1 cellular context compared by ENCODE assay signal in the genomic region with DNA sequence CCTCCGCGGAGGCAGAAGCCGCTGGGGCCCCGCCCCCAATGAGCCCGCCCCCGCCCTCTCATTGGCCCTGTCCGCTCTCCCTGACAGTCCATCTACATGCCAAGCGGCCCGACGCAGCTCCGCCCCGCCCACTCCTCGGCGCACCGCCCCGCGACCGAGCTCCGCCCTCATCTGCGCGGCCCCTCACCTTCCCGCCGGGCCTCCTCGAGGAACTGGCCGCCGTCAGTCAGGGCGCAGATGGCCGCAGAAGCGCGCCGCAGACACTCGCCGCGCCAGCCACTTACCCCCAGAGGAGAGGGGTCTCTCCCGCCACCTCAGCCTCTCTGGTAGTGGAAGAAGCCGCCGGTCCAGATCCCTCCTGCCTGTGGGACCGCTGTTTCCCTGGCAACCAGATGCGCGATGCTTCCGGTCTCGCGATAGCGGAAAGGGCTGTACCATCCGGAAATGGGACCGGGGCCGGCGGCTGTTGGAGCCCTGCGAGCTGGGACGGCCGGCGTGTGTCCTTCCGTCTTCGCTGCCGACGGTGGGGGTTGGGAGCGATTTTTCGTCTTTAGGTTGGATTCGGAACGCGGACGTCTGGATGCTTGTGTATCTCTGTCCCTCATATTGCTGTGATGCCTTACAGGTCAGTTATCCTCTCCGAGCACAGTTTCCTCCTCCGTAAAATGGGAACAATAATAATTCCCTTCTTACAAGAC.
A peak's percentile ranks its signal among the peaks of the same experiment; 100 is the strongest.
TF ChIP-seq lines count a peak whose summit lies in the region.

A gene (minus strand): TSS at position 401 of the 698 bp plus-strand sequence. CDS start 6,317 bp downstream, outside the sequence.

TF ChIP-seq in K562, 482 proteins besides CTCF, POLR2A, EP300 and RAD21 (continued from another document and continues in another):
- TF ChIP-seq, protein P1, sequence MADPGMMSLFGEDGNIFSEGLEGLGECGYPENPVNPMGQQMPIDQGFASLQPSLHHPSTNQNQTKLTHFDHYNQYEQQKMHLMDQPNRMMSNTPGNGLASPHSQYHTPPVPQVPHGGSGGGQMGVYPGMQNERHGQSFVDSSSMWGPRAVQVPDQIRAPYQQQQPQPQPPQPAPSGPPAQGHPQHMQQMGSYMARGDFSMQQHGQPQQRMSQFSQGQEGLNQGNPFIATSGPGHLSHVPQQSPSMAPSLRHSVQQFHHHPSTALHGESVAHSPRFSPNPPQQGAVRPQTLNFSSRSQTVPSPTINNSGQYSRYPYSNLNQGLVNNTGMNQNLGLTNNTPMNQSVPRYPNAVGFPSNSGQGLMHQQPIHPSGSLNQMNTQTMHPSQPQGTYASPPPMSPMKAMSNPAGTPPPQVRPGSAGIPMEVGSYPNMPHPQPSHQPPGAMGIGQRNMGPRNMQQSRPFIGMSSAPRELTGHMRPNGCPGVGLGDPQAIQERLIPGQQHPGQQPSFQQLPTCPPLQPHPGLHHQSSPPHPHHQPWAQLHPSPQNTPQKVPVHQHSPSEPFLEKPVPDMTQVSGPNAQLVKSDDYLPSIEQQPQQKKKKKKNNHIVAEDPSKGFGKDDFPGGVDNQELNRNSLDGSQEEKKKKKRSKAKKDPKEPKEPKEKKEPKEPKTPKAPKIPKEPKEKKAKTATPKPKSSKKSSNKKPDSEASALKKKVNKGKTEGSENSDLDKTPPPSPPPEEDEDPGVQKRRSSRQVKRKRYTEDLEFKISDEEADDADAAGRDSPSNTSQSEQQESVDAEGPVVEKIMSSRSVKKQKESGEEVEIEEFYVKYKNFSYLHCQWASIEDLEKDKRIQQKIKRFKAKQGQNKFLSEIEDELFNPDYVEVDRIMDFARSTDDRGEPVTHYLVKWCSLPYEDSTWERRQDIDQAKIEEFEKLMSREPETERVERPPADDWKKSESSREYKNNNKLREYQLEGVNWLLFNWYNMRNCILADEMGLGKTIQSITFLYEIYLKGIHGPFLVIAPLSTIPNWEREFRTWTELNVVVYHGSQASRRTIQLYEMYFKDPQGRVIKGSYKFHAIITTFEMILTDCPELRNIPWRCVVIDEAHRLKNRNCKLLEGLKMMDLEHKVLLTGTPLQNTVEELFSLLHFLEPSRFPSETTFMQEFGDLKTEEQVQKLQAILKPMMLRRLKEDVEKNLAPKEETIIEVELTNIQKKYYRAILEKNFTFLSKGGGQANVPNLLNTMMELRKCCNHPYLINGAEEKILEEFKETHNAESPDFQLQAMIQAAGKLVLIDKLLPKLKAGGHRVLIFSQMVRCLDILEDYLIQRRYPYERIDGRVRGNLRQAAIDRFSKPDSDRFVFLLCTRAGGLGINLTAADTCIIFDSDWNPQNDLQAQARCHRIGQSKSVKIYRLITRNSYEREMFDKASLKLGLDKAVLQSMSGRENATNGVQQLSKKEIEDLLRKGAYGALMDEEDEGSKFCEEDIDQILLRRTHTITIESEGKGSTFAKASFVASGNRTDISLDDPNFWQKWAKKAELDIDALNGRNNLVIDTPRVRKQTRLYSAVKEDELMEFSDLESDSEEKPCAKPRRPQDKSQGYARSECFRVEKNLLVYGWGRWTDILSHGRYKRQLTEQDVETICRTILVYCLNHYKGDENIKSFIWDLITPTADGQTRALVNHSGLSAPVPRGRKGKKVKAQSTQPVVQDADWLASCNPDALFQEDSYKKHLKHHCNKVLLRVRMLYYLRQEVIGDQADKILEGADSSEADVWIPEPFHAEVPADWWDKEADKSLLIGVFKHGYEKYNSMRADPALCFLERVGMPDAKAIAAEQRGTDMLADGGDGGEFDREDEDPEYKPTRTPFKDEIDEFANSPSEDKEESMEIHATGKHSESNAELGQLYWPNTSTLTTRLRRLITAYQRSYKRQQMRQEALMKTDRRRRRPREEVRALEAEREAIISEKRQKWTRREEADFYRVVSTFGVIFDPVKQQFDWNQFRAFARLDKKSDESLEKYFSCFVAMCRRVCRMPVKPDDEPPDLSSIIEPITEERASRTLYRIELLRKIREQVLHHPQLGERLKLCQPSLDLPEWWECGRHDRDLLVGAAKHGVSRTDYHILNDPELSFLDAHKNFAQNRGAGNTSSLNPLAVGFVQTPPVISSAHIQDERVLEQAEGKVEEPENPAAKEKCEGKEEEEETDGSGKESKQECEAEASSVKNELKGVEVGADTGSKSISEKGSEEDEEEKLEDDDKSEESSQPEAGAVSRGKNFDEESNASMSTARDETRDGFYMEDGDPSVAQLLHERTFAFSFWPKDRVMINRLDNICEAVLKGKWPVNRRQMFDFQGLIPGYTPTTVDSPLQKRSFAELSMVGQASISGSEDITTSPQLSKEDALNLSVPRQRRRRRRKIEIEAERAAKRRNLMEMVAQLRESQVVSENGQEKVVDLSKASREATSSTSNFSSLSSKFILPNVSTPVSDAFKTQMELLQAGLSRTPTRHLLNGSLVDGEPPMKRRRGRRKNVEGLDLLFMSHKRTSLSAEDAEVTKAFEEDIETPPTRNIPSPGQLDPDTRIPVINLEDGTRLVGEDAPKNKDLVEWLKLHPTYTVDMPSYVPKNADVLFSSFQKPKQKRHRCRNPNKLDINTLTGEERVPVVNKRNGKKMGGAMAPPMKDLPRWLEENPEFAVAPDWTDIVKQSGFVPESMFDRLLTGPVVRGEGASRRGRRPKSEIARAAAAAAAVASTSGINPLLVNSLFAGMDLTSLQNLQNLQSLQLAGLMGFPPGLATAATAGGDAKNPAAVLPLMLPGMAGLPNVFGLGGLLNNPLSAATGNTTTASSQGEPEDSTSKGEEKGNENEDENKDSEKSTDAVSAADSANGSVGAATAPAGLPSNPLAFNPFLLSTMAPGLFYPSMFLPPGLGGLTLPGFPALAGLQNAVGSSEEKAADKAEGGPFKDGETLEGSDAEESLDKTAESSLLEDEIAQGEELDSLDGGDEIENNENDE (IDR thresholded peaks at IDR 0.05; ENCODE audit: low read depth, low read length), result no peak
- no peak for TF ChIP-seq HLTF (IDR thresholded peaks at IDR 0.05)
- no peak for TF ChIP-seq SNRNP70 (optimal IDR thresholded peaks at IDR 0.05; ENCODE audit: low read depth, low read length)
- TF ChIP-seq NCOA6 (IDR thresholded peaks at IDR 0.05), result no peak
- no peak for TF ChIP-seq RBM39 (optimal IDR thresholded peaks at IDR 0.05; ENCODE audit: low read depth, low read length)
- TF ChIP-seq, protein P2, sequence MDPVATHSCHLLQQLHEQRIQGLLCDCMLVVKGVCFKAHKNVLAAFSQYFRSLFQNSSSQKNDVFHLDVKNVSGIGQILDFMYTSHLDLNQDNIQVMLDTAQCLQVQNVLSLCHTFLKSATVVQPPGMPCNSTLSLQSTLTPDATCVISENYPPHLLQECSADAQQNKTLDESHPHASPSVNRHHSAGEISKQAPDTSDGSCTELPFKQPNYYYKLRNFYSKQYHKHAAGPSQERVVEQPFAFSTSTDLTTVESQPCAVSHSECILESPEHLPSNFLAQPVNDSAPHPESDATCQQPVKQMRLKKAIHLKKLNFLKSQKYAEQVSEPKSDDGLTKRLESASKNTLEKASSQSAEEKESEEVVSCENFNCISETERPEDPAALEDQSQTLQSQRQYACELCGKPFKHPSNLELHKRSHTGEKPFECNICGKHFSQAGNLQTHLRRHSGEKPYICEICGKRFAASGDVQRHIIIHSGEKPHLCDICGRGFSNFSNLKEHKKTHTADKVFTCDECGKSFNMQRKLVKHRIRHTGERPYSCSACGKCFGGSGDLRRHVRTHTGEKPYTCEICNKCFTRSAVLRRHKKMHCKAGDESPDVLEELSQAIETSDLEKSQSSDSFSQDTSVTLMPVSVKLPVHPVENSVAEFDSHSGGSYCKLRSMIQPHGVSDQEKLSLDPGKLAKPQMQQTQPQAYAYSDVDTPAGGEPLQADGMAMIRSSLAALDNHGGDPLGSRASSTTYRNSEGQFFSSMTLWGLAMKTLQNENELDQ (CRISPR knock-in tag; IDR thresholded peaks at IDR 0.05; ENCODE audit: borderline replicate concordance), result no peak
- TF ChIP-seq NFYB (IDR thresholded peaks at IDR 0.05; ENCODE audit: extremely low read depth, insufficient read length), result peak; percentile 21
- TF ChIP-seq NFXL1 (CRISPR knock-in tag; IDR thresholded peaks at IDR 0.05), result no peak
- no peak for TF ChIP-seq RUNX1 (IDR thresholded peaks at IDR 0.05; ENCODE audit: low read depth)
- no peak for TF ChIP-seq BDP1 (IDR thresholded peaks at IDR 0.05; ENCODE audit: insufficient read depth, insufficient read length)
- peak; percentile 90 for TF ChIP-seq SAP30 (IDR thresholded peaks at IDR 0.05; ENCODE audit: borderline replicate concordance, insufficient read depth, low read depth, low read length, poor library complexity, severe bottlenecking)
- TF ChIP-seq, protein P3, sequence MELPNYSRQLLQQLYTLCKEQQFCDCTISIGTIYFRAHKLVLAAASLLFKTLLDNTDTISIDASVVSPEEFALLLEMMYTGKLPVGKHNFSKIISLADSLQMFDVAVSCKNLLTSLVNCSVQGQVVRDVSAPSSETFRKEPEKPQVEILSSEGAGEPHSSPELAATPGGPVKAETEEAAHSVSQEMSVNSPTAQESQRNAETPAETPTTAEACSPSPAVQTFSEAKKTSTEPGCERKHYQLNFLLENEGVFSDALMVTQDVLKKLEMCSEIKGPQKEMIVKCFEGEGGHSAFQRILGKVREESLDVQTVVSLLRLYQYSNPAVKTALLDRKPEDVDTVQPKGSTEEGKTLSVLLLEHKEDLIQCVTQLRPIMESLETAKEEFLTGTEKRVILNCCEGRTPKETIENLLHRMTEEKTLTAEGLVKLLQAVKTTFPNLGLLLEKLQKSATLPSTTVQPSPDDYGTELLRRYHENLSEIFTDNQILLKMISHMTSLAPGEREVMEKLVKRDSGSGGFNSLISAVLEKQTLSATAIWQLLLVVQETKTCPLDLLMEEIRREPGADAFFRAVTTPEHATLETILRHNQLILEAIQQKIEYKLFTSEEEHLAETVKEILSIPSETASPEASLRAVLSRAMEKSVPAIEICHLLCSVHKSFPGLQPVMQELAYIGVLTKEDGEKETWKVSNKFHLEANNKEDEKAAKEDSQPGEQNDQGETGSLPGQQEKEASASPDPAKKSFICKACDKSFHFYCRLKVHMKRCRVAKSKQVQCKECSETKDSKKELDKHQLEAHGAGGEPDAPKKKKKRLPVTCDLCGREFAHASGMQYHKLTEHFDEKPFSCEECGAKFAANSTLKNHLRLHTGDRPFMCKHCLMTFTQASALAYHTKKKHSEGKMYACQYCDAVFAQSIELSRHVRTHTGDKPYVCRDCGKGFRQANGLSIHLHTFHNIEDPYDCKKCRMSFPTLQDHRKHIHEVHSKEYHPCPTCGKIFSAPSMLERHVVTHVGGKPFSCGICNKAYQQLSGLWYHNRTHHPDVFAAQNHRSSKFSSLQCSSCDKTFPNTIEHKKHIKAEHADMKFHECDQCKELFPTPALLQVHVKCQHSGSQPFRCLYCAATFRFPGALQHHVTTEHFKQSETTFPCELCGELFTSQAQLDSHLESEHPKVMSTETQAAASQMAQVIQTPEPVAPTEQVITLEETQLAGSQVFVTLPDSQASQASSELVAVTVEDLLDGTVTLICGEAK (IDR thresholded peaks at IDR 0.05), result peak; percentile 86
- TF ChIP-seq, protein P3 (CRISPR knock-in tag; IDR thresholded peaks at IDR 0.05), result no peak
- TF ChIP-seq, protein P4, sequence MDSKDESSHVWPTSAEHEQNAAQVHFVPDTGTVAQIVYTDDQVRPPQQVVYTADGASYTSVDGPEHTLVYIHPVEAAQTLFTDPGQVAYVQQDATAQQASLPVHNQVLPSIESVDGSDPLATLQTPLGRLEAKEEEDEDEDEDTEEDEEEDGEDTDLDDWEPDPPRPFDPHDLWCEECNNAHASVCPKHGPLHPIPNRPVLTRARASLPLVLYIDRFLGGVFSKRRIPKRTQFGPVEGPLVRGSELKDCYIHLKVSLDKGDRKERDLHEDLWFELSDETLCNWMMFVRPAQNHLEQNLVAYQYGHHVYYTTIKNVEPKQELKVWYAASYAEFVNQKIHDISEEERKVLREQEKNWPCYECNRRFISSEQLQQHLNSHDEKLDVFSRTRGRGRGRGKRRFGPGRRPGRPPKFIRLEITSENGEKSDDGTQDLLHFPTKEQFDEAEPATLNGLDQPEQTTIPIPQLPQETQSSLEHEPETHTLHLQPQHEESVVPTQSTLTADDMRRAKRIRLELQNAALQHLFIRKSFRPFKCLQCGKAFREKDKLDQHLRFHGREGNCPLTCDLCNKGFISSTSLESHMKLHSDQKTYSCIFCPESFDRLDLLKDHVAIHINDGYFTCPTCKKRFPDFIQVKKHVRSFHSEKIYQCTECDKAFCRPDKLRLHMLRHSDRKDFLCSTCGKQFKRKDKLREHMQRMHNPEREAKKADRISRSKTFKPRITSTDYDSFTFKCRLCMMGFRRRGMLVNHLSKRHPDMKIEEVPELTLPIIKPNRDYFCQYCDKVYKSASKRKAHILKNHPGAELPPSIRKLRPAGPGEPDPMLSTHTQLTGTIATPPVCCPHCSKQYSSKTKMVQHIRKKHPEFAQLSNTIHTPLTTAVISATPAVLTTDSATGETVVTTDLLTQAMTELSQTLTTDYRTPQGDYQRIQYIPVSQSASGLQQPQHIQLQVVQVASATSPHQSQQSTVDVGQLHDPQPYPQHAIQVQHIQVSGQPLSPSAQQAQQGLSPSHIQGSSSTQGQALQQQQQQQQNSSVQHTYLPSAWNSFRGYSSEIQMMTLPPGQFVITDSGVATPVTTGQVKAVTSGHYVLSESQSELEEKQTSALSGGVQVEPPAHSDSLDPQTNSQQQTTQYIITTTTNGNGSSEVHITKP (IDR thresholded peaks at IDR 0.05; ENCODE audit: partially characterized antibody), result peak; percentile 99
- TF ChIP-seq HNRNPK (IDR thresholded peaks at IDR 0.05; ENCODE audit: low read depth, low read length, poor library complexity, severe bottlenecking), result no peak
- TF ChIP-seq CBX1 (IDR thresholded peaks at IDR 0.05; ENCODE audit: low read depth), result peak; percentile 50; the same call in 1 of the 2 replicates
- TF ChIP-seq PYGO2 (tag; IDR thresholded peaks at IDR 0.05), result no peak
- no peak for TF ChIP-seq ZNF143 (CRISPR knock-in tag; IDR thresholded peaks at IDR 0.05)
- TF ChIP-seq ARHGAP35 (IDR thresholded peaks at IDR 0.05; ENCODE audit: partially characterized antibody), result peak; percentile 94
- TF ChIP-seq RBBP5 (IDR thresholded peaks at IDR 0.05; ENCODE audit: borderline replicate concordance, insufficient read depth, low read length, poor library complexity, severe bottlenecking), result peak; percentile 85
- TF ChIP-seq SIN3B (IDR thresholded peaks at IDR 0.05; ENCODE audit: low read depth), result peak; percentile 55; the same call in 1 of the 2 replicates
- peak; percentile 51; the same call in 1 of the 2 replicates for TF ChIP-seq PML (IDR thresholded peaks at IDR 0.05; ENCODE audit: low read length)
- TF ChIP-seq RAD51 (IDR thresholded peaks at IDR 0.05; ENCODE audit: borderline replicate concordance, low read depth), result no peak
